ENCODE assay signal across 15 cellular contexts in genomic region chr1:160640359-160641123, GRCh38. TPM values are rescaled to one million over a fixed set of nuclear protein-coding genes. Genes with fewer than 3 reads are reported as not detected.
DNase-seq lines count a peak whose midpoint lies in the region; ATAC-seq and TF ChIP-seq lines count a peak whose summit lies in the region.
"Had no signal": no experiment of that assay in that cellular context is flagged by ENCODE, and none has a peak within 500 bp of the region (broad histone marks: within the 10 kb centered on the region; RNA-seq: fewer than 3 reads in every experiment).

No MANE protein-coding gene starts in this region.

- no peaks in the 10 kb centered on the region for H3K79me1 ChIP-seq in mesendoderm (ENCODE audit: low read length)

- POLR2A ChIA-PET in CD8-positive, alpha-beta memory T cell (lab: Charles Lee), result interaction anchor here (0.7 to 1.3 kb wide), 3 partner anchors 9 to 208 kb away, joined by 3 to 4 read pairs (median 3); no protein-coding TSS in a partner anchor
- POLR2A ChIA-PET in activated B cell treated with CpG ODN at 0.5 μM for 24 hours (lab: Charles Lee), result interaction anchor here (0.6 to 2.2 kb wide), 6 partner anchors 11 to 35 kb away, joined by 3 to 9 read pairs (median 7); no protein-coding TSS in a partner anchor
- POLR2A ChIA-PET in GM10248 (lab: Yijun Ruan, JAX), result interaction anchor here (0.6 to 1.0 kb wide), 4 partner anchors 11 to 428 kb away, joined by 3 to 8 read pairs (median 6); no protein-coding TSS in a partner anchor

- ATAC-seq in GM18505 (IDR thresholded peaks at IDR 0.05; ENCODE audit: unreplicated experiment) (no peak), activated B cell treated with CpG ODN at 0.5 μM for 24 hours (ENCODE audit: low read depth) (no peak)
- ATAC-seq: SK-N-SH treated with all-trans-retinoic acid at 6 μM for 48 hours had no signal

- no peaks in the 10 kb centered on the region for H3K79me2 ChIP-seq in mesendoderm (ENCODE audit: control insufficient read depth, insufficient read depth, low read length)

- H4K8ac ChIP-seq in mesendoderm (ENCODE audit: low read depth, low read length), result no peak overlapping the region

- H2AK5ac ChIP-seq in mesendoderm (ENCODE audit: low read length), result no peak overlapping the region

- H3K4me1 ChIP-seq in CD8-positive, alpha-beta memory T cell (ENCODE audit: insufficient read depth, low read length), result peaks cover 88% of the 10 kb centered on the region
- peaks cover 23% of the 10 kb centered on the region for H3K4me1 ChIP-seq in mesendoderm (ENCODE audit: control insufficient read depth, low read depth, low read length)
- H3K4me1 ChIP-seq: HAP-1 had no signal

- H3K9ac ChIP-seq in mesendoderm (ENCODE audit: low read length), result no peak overlapping the region

- peaks cover 0 to 1% of the 10 kb centered on the region in 2 donors for H3K27me3 Mint-ChIP-seq in CD8-positive, alpha-beta memory T cell
- no peaks in the 10 kb centered on the region for H3K27me3 Mint-ChIP-seq in activated B cell treated with CpG ODN at 0.5 μM for 24 hours

- no peak overlapping the region for H3K4me2 ChIP-seq in mesendoderm (ENCODE audit: low read length)

- TF ChIP-seq CTCF in activated B cell treated with CpG ODN at 0.5 μM for 24 hours (IDR thresholded peaks at IDR 0.05), result no peak
- no peak for TF ChIP-seq CTCF in GM10248 (IDR thresholded peaks at IDR 0.05; ENCODE audit: control extremely low read depth, extremely low read depth, low read depth, missing control alignments)

- peak overlapping the region; percentile 26 for H3K4me3 ChIP-seq in CD8-positive, alpha-beta memory T cell (ENCODE audit: low read length)
- H3K4me3 ChIP-seq in mesendoderm (ENCODE audit: low read length), result no peak overlapping the region
- H3K4me3 ChIP-seq: HAP-1 had no signal

- no peak overlapping the region for H3K27ac ChIP-seq in CD8-positive, alpha-beta memory T cell (ENCODE audit: low read depth, low read length)
- H3K27ac ChIP-seq in mesendoderm (ENCODE audit: low read depth, low read length), result no peak overlapping the region

- H2BK120ac ChIP-seq in mesendoderm (ENCODE audit: low read depth, low read length), result no peak overlapping the region

- CTCF ChIA-PET in CD8-positive, alpha-beta memory T cell (lab: Charles Lee), result interaction anchor here (0.8 to 2.1 kb wide), 6 partner anchors 10 to 170 kb away, joined by 3 to 14 read pairs (median 3); no protein-coding TSS in a partner anchor
- CTCF ChIA-PET in activated B cell treated with CpG ODN at 0.5 μM for 24 hours (lab: Charles Lee) (interaction anchor here (0.8 to 2.5 kb wide), 6 partner anchors 11 to 212 kb away, joined by 3 to 16 read pairs (median 4); no protein-coding TSS in a partner anchor), GM10248 (lab: Yijun Ruan, JAX) (interaction anchor here (0.6 to 2.0 kb wide), 12 partner anchors 9 to 141 kb away, joined by 3 to 10 read pairs (median 4); no protein-coding TSS in a partner anchor)

- H3K9me3 Mint-ChIP-seq in CD8-positive, alpha-beta memory T cell, result no peaks in the 10 kb centered on the region
- no peaks in the 10 kb centered on the region for H3K9me3 Mint-ChIP-seq in activated B cell treated with CpG ODN at 0.5 μM for 24 hours
- H3K9me3 Mint-ChIP-seq: neural crest cell had no signal

- no peak overlapping the region for H3K23ac ChIP-seq in mesendoderm (ENCODE audit: low read length)

- TF ChIP-seq POLR2A in GM18505 (IDR thresholded peaks at IDR 0.05; ENCODE audit: borderline replicate concordance, extremely low read depth, insufficient read depth, insufficient read length), result peak; percentile 55

- peaks cover 88 to 95% (median 94%) of the 10 kb centered on the region in 3 donors for H3K4me1 Mint-ChIP-seq in CD8-positive, alpha-beta memory T cell
- H3K4me1 Mint-ChIP-seq in activated B cell treated with CpG ODN at 0.5 μM for 24 hours, result peaks cover 93% of the 10 kb centered on the region
- H3K4me1 Mint-ChIP-seq: neural crest cell had no signal

- no peaks in the 10 kb centered on the region for H3K27me3 ChIP-seq in CD8-positive, alpha-beta memory T cell (ENCODE audit: insufficient read depth, low read length, poor library complexity, severe bottlenecking)
- H3K27me3 ChIP-seq in mesendoderm (ENCODE audit: insufficient read depth, low read length, poor library complexity), result no peaks in the 10 kb centered on the region

- peaks cover 24 to 44% (median 30%) of the 10 kb centered on the region in 3 donors for H3K36me3 Mint-ChIP-seq in CD8-positive, alpha-beta memory T cell
- H3K36me3 Mint-ChIP-seq in activated B cell treated with CpG ODN at 0.5 μM for 24 hours (ENCODE audit: low read depth), result peaks cover 80% of the 10 kb centered on the region

- peak overlapping the region; percentile 90 to 99 (median 97) for H3K27ac Mint-ChIP-seq in CD8-positive, alpha-beta memory T cell
- peak overlapping the region; percentile 91 for H3K27ac Mint-ChIP-seq in activated B cell treated with CpG ODN at 0.5 μM for 24 hours

- peak overlapping the region; percentile 47 for H2BK15ac ChIP-seq in mesendoderm (replicated peaks; ENCODE audit: low read depth)

- H3K4me3 Mint-ChIP-seq in CD8-positive, alpha-beta memory T cell, result peak overlapping the region; percentile 88 to 100 (median 99)
- peak overlapping the region; percentile 95 for H3K4me3 Mint-ChIP-seq in activated B cell treated with CpG ODN at 0.5 μM for 24 hours
- H3K4me3 Mint-ChIP-seq: neural crest cell had no signal

- peak overlapping the region; percentile 22 for H3K56ac ChIP-seq in mesendoderm (ENCODE audit: low read length)

- H3K4ac ChIP-seq in mesendoderm (ENCODE audit: low read depth, low read length), result peak overlapping the region; percentile 90

- H3K18ac ChIP-seq in mesendoderm (ENCODE audit: low read length), result peak overlapping the region; percentile 81

- H3K9me3 ChIP-seq in CD8-positive, alpha-beta memory T cell (ENCODE audit: low read length), result no peaks in the 10 kb centered on the region
- H3K9me3 ChIP-seq: HAP-1 had no signal

- H3K36me3 ChIP-seq in CD8-positive, alpha-beta memory T cell (ENCODE audit: insufficient read depth, low read length), result peaks cover 20% of the 10 kb centered on the region
- H3K36me3 ChIP-seq in mesendoderm (ENCODE audit: control insufficient read depth, insufficient read depth, low read length), result no peaks in the 10 kb centered on the region
- H3K36me3 ChIP-seq: HAP-1 had no signal

- no peak for DNase-seq in CD8-positive, alpha-beta memory T cell
- DNase-seq in activated B cell treated with CpG ODN at 0.5 μM for 24 hours (no peak), mesendoderm (no peak), AG08396 (ENCODE audit: low spot score) (no peak), NCI-H2029 (lab: John Stamatoyannopoulos, UW) (no peak), GM10248 (ENCODE audit: extremely low spot score) (no peak)
- DNase-seq: anterior cingulate cortex; effector CD4-positive, alpha-beta T cell; NCI-H1694 treated with DMSO at 0.1 percent for 48 hours had no signal

- peak overlapping the region; percentile 31 for H2BK5ac ChIP-seq in mesendoderm (ENCODE audit: low read length)

- intact Hi-C loops in activated B cell treated with CpG ODN at 0.5 μM for 24 hours (cut with micrococcal nuclease), result loop anchor here (5.0 kb wide), 1 partner anchor 37 kb away; no protein-coding TSS in a partner anchor

- no CpG with 5 or more reads among the region's 2 CpGs for WGBS in mesendoderm (ENCODE audit: extremely low coverage, insufficient coverage, low lambda C conversion rate)

- peak overlapping the region; percentile 5 for H4K5ac ChIP-seq in mesendoderm (ENCODE audit: low read length)

RNA-seq across cellular contexts. Expression of gene SLAMF1, which starts 6.3 kb away (rescaled TPM):
- total RNA-seq in CD8-positive, alpha-beta memory T cell, result 10 to 100 TPM; 74.0 to 75.0 TPM
- polyA plus RNA-seq in CD8-positive, alpha-beta memory T cell, result 48.5 TPM
- total RNA-seq in activated B cell treated with CpG ODN at 0.5 μM for 24 hours, result 85.7 and 91.7 TPM in 2 replicates
- 0.10 TPM for polyA plus RNA-seq in mesendoderm (2013, experiment 1 of 2)
- polyA plus RNA-seq in mesendoderm (2013, experiment 2 of 2), result 0.11 TPM
- total RNA-seq: glomerular endothelial cell, neural crest cell, temporal lobe had no signal
